27 cellular contexts compared by ENCODE assay signal in genomic region chr22:37725551-37726239, GRCh38.
"Had no signal": no experiment of that assay in that cellular context is flagged by ENCODE, and none has a peak within 500 bp of the region (broad histone marks: within the 10 kb centered on the region; RNA-seq: fewer than 3 reads in every experiment).

No MANE protein-coding gene starts in this region.

- H3K9me3 ChIP-seq: mucosa of descending colon, pancreas, right lobe of liver, thoracic aorta, tibial nerve, upper lobe of left lung, uterus had no signal

- H3K27ac Mint-ChIP-seq: memory B cell; naive B cell; natural killer cell treated with Interleukin-12 subunit alpha and Interleukin-12 subunit beta and Interleukin-15 and Interleukin-18, amount 100 ng/mL, for 72 hours had no signal

- H3K4me3 ChIP-seq: coronary artery, lung, mucosa of descending colon, pancreas, right lobe of liver, thoracic aorta, tibial nerve, upper lobe of left lung, uterus had no signal

- H3K4me1 Mint-ChIP-seq: immature natural killer cell, memory B cell, naive B cell had no signal

- H3K36me3 Mint-ChIP-seq: natural killer cell treated with Interleukin-12 subunit alpha and Interleukin-12 subunit beta and Interleukin-15 and Interleukin-18, amount 100 ng/mL, for 72 hours had no signal

- H3K27me3 Mint-ChIP-seq: effector memory CD8-positive, alpha-beta T cell; memory B cell; naive B cell; natural killer cell treated with Interleukin-12 subunit alpha and Interleukin-12 subunit beta and Interleukin-15 and Interleukin-18, amount 100 ng/mL, for 72 hours; progenitor cell of endocrine pancreas had no signal

- H3K4me3 Mint-ChIP-seq: effector memory CD8-positive, alpha-beta T cell; immature natural killer cell; memory B cell; naive B cell; natural killer cell treated with Interleukin-12 subunit alpha and Interleukin-12 subunit beta and Interleukin-15 and Interleukin-18, amount 100 ng/mL, for 72 hours had no signal

- H3K9me3 Mint-ChIP-seq: effector memory CD8-positive, alpha-beta T cell; immature natural killer cell; memory B cell; naive B cell; natural killer cell treated with Interleukin-12 subunit alpha and Interleukin-12 subunit beta and Interleukin-15 and Interleukin-18, amount 100 ng/mL, for 72 hours had no signal

- FAIRE-seq: endometrium, frontal cortex, pancreas, small intestine had no signal

- DNase-seq: effector memory CD8-positive, alpha-beta T cell; hypothalamus; immature natural killer cell; islet precursor cell; kidney glomerular epithelial cell; left colon; mucosa of descending colon; naive B cell; occipital lobe; pancreas; right lobe of liver; small intestine; stimulated activated CD4-positive, alpha-beta T cell treated with anti-CD3 and anti-CD28 coated beads, Interleukin-15, amount 100 ng/mL, for 24 hours; stimulated activated CD4-positive, alpha-beta T cell treated with anti-CD3 and anti-CD28 coated beads, Interleukin-4, amount 100 ng/mL, for 1 hour; stimulated activated CD8-positive, alpha-beta memory T cell treated with anti-CD3 and anti-CD28 coated beads, Interleukin-4, amount 100 ng/mL, for 48 hours; stimulated activated naive CD4-positive, alpha-beta T cell treated with Interleukin-2 at 50 U/mL for 16 hours; uterus had no signal

- ATAC-seq: mucosa of descending colon, pancreas had no signal

- H3K27ac ChIP-seq: coronary artery, pancreas, right lobe of liver, thoracic aorta, tibial nerve, upper lobe of left lung, uterus had no signal

- H3K27me3 ChIP-seq: pancreas, right lobe of liver, tibial nerve, upper lobe of left lung, uterus had no signal

- H3K36me3 ChIP-seq: pancreas, right lobe of liver, thoracic aorta, upper lobe of left lung, uterus had no signal
